Comparison of ENCODE assay signal across 19 cellular contexts in the genomic region with DNA sequence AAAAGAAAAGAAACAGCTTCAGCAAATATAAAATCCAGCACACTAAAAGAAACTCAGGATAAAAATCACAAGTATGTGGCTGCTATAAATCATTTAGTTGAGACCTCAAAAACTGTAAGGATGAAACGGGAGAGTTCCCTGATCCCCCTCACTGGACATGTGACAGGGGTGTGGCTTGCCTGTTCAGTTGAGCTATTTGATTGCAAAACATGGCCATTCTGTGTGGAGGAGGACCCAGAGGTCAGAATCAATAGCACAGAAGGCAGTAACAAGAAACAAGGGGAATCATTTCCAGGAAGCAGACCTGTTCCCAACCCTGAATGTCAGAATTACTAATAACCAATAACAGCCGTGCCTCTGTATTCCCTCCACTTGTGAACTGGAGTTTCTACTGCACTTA. TPM values are rescaled to one million over a fixed set of nuclear protein-coding genes. Genes with fewer than 3 reads are reported as not detected.
DNase-seq lines count a peak whose midpoint lies in the region; ATAC-seq and TF ChIP-seq lines count a peak whose summit lies in the region.
"Had no signal": no experiment of that assay in that cellular context is flagged by ENCODE, and none has a peak within 500 bp of the region (broad histone marks: within the 10 kb centered on the region; RNA-seq: fewer than 3 reads in every experiment).

No MANE protein-coding gene starts in this region.

- no peaks in the 10 kb centered on the region for H3F3A ChIP-seq in GM23338 (replicated peaks; ENCODE audit: low read depth)

- H3K27ac Mint-ChIP-seq in GM23338 (no peak overlapping the region), T-helper 17 cell (no peak overlapping the region)

- ATAC-seq in GM23338 (no peak), right lobe of liver (peak in 3 of 4 donors; percentile 45 to 83 (median 72)), T-helper 17 cell (no peak)
- ATAC-seq: Right ventricle myocardium inferior had no signal

- H3K9me2 ChIP-seq in GM23338 (ENCODE audit: insufficient read depth), result peaks cover 7% of the 10 kb centered on the region; the same call in 1 of the 2 replicates

- H3K4me1 ChIP-seq in GM23338 (ENCODE audit: insufficient read depth) (peaks cover 6% of the 10 kb centered on the region; the same call in 1 of the 2 replicates), right lobe of liver (peaks cover 0 to 7% (median 0%) of the 10 kb centered on the region in 4 donors)
- H3K4me1 ChIP-seq: HAP-1 had no signal

- intact Hi-C loops in right lobe of liver (cut with DNase I), result no loop called here

- no peaks in the 10 kb centered on the region for H3K9me3 Mint-ChIP-seq in GM23338

- H3K4me3 Mint-ChIP-seq in GM23338, result no peak overlapping the region
- H3K4me3 Mint-ChIP-seq in T-helper 17 cell, result no peak overlapping the region

- H3K4me3 ChIP-seq in GM23338 (no peak overlapping the region), fibroblast of villous mesenchyme (ENCODE audit: low read depth, low read length) (no peak overlapping the region), right lobe of liver (no peak overlapping the region)
- H3K4me3 ChIP-seq: HAP-1 had no signal

- no peaks in the 10 kb centered on the region for H3K79me2 ChIP-seq in GM23338 (replicated peaks; ENCODE audit: insufficient read depth)

- H3K4me1 Mint-ChIP-seq in GM23338 (peaks cover 11% of the 10 kb centered on the region; the same call in 2 of the 3 replicates), T-helper 17 cell (peaks cover 2% of the 10 kb centered on the region)

- H3K4me2 ChIP-seq in GM23338, result no peak overlapping the region

- no peak overlapping the region for H3K27ac ChIP-seq in GM23338 (ENCODE audit: low read depth)
- H3K27ac ChIP-seq in right lobe of liver, result no peak overlapping the region

- H3K27me3 Mint-ChIP-seq in GM23338 (ENCODE audit: insufficient read depth, low read depth, poor library complexity) (peaks cover 2% of the 10 kb centered on the region), T-helper 17 cell (peaks cover 27% of the 10 kb centered on the region)

- no peak for TF ChIP-seq CTCF in GM23338 (conservative IDR thresholded peaks at IDR 0.05; ENCODE audit: low read depth in 2 of 2)
- no peak for TF ChIP-seq CTCF in fibroblast of villous mesenchyme (IDR thresholded peaks at IDR 0.05; ENCODE audit: insufficient read depth, low read depth, low read length)
- no peak for TF ChIP-seq CTCF in right lobe of liver (IDR thresholded peaks at IDR 0.05)

- H3K36me3 Mint-ChIP-seq in GM23338 (ENCODE audit: low read depth), result no peaks in the 10 kb centered on the region
- no peaks in the 10 kb centered on the region for H3K36me3 Mint-ChIP-seq in T-helper 17 cell (ENCODE audit: low read depth)

- H3K36me3 ChIP-seq in GM23338 (ENCODE audit: insufficient read depth), result no peaks in the 10 kb centered on the region
- no peaks in the 10 kb centered on the region for H3K36me3 ChIP-seq in right lobe of liver
- H3K36me3 ChIP-seq: HAP-1 had no signal

- H3K9me3 ChIP-seq in right lobe of liver (no peaks in the 10 kb centered on the region), T-helper 17 cell (ENCODE audit: control insufficient read depth, low read length, poor library complexity, severe bottlenecking) (no peaks in the 10 kb centered on the region)
- H3K9me3 ChIP-seq: HAP-1 had no signal

- DNase-seq in GM23338 (ENCODE audit: low spot score) (no peak), OCI-M1 (lab: John Stamatoyannopoulos, UW) (peak; percentile 59), fibroblast of villous mesenchyme (ENCODE audit: low read depth) (peak; percentile 10), right lobe of liver (no peak), NAMALWA (ENCODE audit: low spot score) (no peak), erythroblast (lab: John Stamatoyannopoulos, UW) (no peak), NK-92 (lab: John Stamatoyannopoulos, UW; ENCODE audit: unreplicated experiment) (no peak), T-helper 17 cell (no peak)
- DNase-seq: ACHN, C1 segment of cervical spinal cord, DND-41, KBM-7, NCI-H1048, NCI-H1436, NCI-H1930, NCI-H226, NCI-H524 treated with DMSO at 0.1 percent for 48 hours had no signal

- WGBS in right lobe of liver (ENCODE audit: insufficient coverage, low coverage, low lambda C conversion rate, missing lambda C conversion rate), result 17% methylated on average over 2 of the region's 2 CpGs

- peak overlapping the region; percentile 19; the same call in 1 of the 2 replicates for H2AFZ ChIP-seq in GM23338

- TF ChIP-seq POLR2A in right lobe of liver (IDR thresholded peaks at IDR 0.05) (no peak), erythroblast (IDR thresholded peaks at IDR 0.05; ENCODE audit: low read length) (no peak)

- H3K27me3 ChIP-seq in GM23338 (ENCODE audit: insufficient read depth) (no peaks in the 10 kb centered on the region), right lobe of liver (no peaks in the 10 kb centered on the region)

- no peaks in the 10 kb centered on the region for H4K20me1 ChIP-seq in GM23338 (replicated peaks; ENCODE audit: insufficient read depth)

TF ChIP-seq in GM23338, 12 proteins besides CTCF, POLR2A, EP300 and RAD21:
- TF ChIP-seq STAT1 (IDR thresholded peaks at IDR 0.05; ENCODE audit: unreplicated experiment) (no peak), JUNB (IDR thresholded peaks at IDR 0.05; ENCODE audit: unreplicated experiment) (no peak), ZNF331 (CRISPR knock-in tag; IDR thresholded peaks at IDR 0.05; ENCODE audit: low read depth) (no peak), EZH2phosphoT487 (IDR thresholded peaks at IDR 0.05; ENCODE audit: unreplicated experiment) (no peak), NANOG (IDR thresholded peaks at IDR 0.05; ENCODE audit: borderline replicate concordance) (no peak), ZNF114 (CRISPR knock-in tag; IDR thresholded peaks at IDR 0.05) (no peak), CREB1 (CRISPR knock-in tag; IDR thresholded peaks at IDR 0.05; ENCODE audit: low read depth) (no peak), POLR2AphosphoS5 (IDR thresholded peaks at IDR 0.05; ENCODE audit: low read depth) (no peak), EZH2 (IDR thresholded peaks at IDR 0.05; ENCODE audit: low read depth, unreplicated experiment) (no peak)
- TF ChIP-seq, protein P1, sequence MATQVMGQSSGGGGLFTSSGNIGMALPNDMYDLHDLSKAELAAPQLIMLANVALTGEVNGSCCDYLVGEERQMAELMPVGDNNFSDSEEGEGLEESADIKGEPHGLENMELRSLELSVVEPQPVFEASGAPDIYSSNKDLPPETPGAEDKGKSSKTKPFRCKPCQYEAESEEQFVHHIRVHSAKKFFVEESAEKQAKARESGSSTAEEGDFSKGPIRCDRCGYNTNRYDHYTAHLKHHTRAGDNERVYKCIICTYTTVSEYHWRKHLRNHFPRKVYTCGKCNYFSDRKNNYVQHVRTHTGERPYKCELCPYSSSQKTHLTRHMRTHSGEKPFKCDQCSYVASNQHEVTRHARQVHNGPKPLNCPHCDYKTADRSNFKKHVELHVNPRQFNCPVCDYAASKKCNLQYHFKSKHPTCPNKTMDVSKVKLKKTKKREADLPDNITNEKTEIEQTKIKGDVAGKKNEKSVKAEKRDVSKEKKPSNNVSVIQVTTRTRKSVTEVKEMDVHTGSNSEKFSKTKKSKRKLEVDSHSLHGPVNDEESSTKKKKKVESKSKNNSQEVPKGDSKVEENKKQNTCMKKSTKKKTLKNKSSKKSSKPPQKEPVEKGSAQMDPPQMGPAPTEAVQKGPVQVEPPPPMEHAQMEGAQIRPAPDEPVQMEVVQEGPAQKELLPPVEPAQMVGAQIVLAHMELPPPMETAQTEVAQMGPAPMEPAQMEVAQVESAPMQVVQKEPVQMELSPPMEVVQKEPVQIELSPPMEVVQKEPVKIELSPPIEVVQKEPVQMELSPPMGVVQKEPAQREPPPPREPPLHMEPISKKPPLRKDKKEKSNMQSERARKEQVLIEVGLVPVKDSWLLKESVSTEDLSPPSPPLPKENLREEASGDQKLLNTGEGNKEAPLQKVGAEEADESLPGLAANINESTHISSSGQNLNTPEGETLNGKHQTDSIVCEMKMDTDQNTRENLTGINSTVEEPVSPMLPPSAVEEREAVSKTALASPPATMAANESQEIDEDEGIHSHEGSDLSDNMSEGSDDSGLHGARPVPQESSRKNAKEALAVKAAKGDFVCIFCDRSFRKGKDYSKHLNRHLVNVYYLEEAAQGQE (IDR thresholded peaks at IDR 0.05; ENCODE audit: unreplicated experiment), result no peak
- TF ChIP-seq, protein P2, sequence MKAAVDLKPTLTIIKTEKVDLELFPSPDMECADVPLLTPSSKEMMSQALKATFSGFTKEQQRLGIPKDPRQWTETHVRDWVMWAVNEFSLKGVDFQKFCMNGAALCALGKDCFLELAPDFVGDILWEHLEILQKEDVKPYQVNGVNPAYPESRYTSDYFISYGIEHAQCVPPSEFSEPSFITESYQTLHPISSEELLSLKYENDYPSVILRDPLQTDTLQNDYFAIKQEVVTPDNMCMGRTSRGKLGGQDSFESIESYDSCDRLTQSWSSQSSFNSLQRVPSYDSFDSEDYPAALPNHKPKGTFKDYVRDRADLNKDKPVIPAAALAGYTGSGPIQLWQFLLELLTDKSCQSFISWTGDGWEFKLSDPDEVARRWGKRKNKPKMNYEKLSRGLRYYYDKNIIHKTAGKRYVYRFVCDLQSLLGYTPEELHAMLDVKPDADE (IDR thresholded peaks at IDR 0.05), result no peak

RNA-seq across cellular contexts. Expression of a gene that starts 27.9 kb away (rescaled TPM):
- total RNA-seq in GM23338 (2014; rRNA removed; shearing (Covaris generic)), result 6.8 and 8.3 TPM in 2 replicates
- polyA plus RNA-seq in GM23338 (2016; fragmentation: Nextera tagmentation; extraction: Ambion mirVana), result 6.3 TPM in 2 replicates
- total RNA-seq in fibroblast of villous mesenchyme, result 0.32 and 0.43 TPM in 2 replicates
- total RNA-seq in right lobe of liver, result under 1 TPM in 2 of 6 experiments, not detected in 4; 0.24 to 0.37 TPM
- total RNA-seq in T-helper 17 cell, result 1 to 10 TPM; 1.5 to 1.7 TPM

RNA-seq across cellular contexts. Expression of a gene that starts 33.1 kb away (rescaled TPM):
- total RNA-seq in GM23338 (2014; rRNA removed; shearing (Covaris generic)), result not detected in 2 replicates
- polyA plus RNA-seq in GM23338 (2016; fragmentation: Nextera tagmentation; extraction: Ambion mirVana), result not detected in 2 replicates
- total RNA-seq in fibroblast of villous mesenchyme (not detected in 2 replicates), right lobe of liver (not detected), T-helper 17 cell (not detected)
- total RNA-seq: Right ventricle myocardium inferior had no signal

Comparison
In these comparisons a context has a peak if more than half of its experiments do, and no peak if none do; other contexts are left out.
1. ATAC-seq: peak in right lobe of liver (3 of 4); none in GM23338 (single experiment) and T-helper 17 cell (single experiment).
2. DNase-seq: peak in OCI-M1 (single experiment) and fibroblast of villous mesenchyme (single experiment); none in GM23338 (single experiment), right lobe of liver (0 of 3), NAMALWA (single experiment), erythroblast (0 of 2), NK-92 (single experiment) and T-helper 17 cell (0 of 3).